In the genomic region with DNA sequence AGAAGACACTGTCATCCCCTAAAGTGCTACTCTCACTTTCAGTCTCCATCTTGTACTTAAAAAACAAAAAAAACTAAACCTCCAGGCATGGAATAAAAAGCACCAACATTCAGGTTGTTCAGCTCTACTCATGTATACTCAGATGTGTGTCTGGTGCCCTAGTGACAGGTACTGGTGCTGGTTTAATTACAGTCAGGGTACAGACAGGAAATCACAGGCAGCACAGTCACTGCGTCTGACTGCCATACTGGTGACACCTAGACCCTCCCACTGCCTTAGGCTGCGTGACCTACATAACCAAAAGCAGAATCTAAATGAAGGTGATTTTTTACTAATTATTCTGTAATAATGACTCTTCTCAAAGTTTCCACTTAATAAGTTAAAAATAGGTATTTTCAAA, we compare ENCODE assay signal across 14 cellular contexts. TPM values are rescaled to one million over a fixed set of nuclear protein-coding genes. Genes with fewer than 3 reads are reported as not detected.
DNase-seq lines count a peak whose midpoint lies in the region; ATAC-seq and TF ChIP-seq lines count a peak whose summit lies in the region.
"Had no signal": no experiment of that assay in that cellular context is flagged by ENCODE, and none has a peak within 500 bp of the region (broad histone marks: within the 10 kb centered on the region; RNA-seq: fewer than 3 reads in every experiment).

A gene (minus strand): TSS at position 176 of the 400 bp plus-strand sequence. CDS start 127 bp downstream, at position 49.

- H3K9me3 Mint-ChIP-seq in endothelial cell (ENCODE audit: unreplicated experiment): no peaks in the 10 kb centered on the region
- H3K9me3 Mint-ChIP-seq in neural crest cell: peaks cover 5% of the 10 kb centered on the region
- H3K9me3 Mint-ChIP-seq in T-helper 2 cell treated with Interferon-gamma antibody and Interleukin-4, amounts not matched to agents 5 μg/mL and 100 μg/mL, for 36 hours: no peaks in the 10 kb centered on the region

- no peak; the same call in 1 of the 2 replicates for TF ChIP-seq CTCF in C4-2B (conservative IDR thresholded peaks at IDR 0.05)
- no peak for TF ChIP-seq CTCF in endothelial cell (IDR thresholded peaks at IDR 0.05; ENCODE audit: unreplicated experiment)
- TF ChIP-seq CTCF in neural crest cell (conservative IDR thresholded peaks at IDR 0.05): no peak

- H3K27ac Mint-ChIP-seq in endothelial cell (ENCODE audit: unreplicated experiment) (no peak within 1 kb of the TSS), neural crest cell (ENCODE audit: unreplicated experiment) (no peak within 1 kb of the TSS)
- H3K27ac Mint-ChIP-seq in T-helper 2 cell treated with Interferon-gamma antibody and Interleukin-4, amounts not matched to agents 5 μg/mL and 100 μg/mL, for 36 hours: no peak within 1 kb of the TSS
- H3K27ac Mint-ChIP-seq: CD8-positive, alpha-beta memory T cell; memory B cell had no signal

- DNase-seq in NCI-H146 treated with DMSO at 0.1 percent for 48 hours (lab: John Stamatoyannopoulos, UW; ENCODE audit: unreplicated experiment) (peak; percentile 35), endothelial cell (ENCODE audit: low spot score) (no peak), neural crest cell (ENCODE audit: low read depth, low spot score) (no peak), retina (no peak)
- no peak for DNase-seq in T-helper 2 cell treated with Interferon-gamma antibody and Interleukin-4, amounts not matched to agents 5 μg/mL and 100 μg/mL, for 36 hours (ENCODE audit: low spot score)
- DNase-seq: activated CD8-positive, alpha-beta memory T cell treated with anti-CD3 and anti-CD28 coated beads, Interleukin-2, amount 50 U/mL, for 48 hours; dermis blood vessel endothelial cell; Kasumi-1; stimulated activated CD4-positive, alpha-beta T cell treated with anti-CD3 and anti-CD28 coated beads, Interleukin-2, amount 100 ng/mL, for 48 hours had no signal

- peak within 1 kb of the TSS; percentile 64; the same call in 1 of the 2 replicates for H3K27ac ChIP-seq in C4-2B

- no peak for ATAC-seq in GM21447 (IDR thresholded peaks at IDR 0.05; ENCODE audit: unreplicated experiment)
- ATAC-seq in GM19328 (IDR thresholded peaks at IDR 0.05; ENCODE audit: unreplicated experiment): no peak

- H3K4me1 Mint-ChIP-seq in endothelial cell (ENCODE audit: unreplicated experiment) (peaks cover 4% of the 10 kb centered on the region), neural crest cell (peaks cover 5% of the 10 kb centered on the region)
- no peaks in the 10 kb centered on the region for H3K4me1 Mint-ChIP-seq in T-helper 2 cell treated with Interferon-gamma antibody and Interleukin-4, amounts not matched to agents 5 μg/mL and 100 μg/mL, for 36 hours (ENCODE audit: low read depth)
- H3K4me1 Mint-ChIP-seq: CD8-positive, alpha-beta memory T cell; memory B cell had no signal

- H3K27me3 Mint-ChIP-seq in endothelial cell (ENCODE audit: unreplicated experiment) (no peaks in the 10 kb centered on the region), neural crest cell (ENCODE audit: low read depth) (no peaks in the 10 kb centered on the region)
- H3K27me3 Mint-ChIP-seq in T-helper 2 cell treated with Interferon-gamma antibody and Interleukin-4, amounts not matched to agents 5 μg/mL and 100 μg/mL, for 36 hours (ENCODE audit: low read depth): no peaks in the 10 kb centered on the region
- H3K27me3 Mint-ChIP-seq: CD8-positive, alpha-beta memory T cell; memory B cell had no signal

- no peaks in the 10 kb centered on the region for H3K36me3 Mint-ChIP-seq in endothelial cell (ENCODE audit: low read depth, unreplicated experiment)
- peaks cover 9% of the 10 kb centered on the region for H3K36me3 Mint-ChIP-seq in neural crest cell (ENCODE audit: low read depth)
- H3K36me3 Mint-ChIP-seq in T-helper 2 cell treated with Interferon-gamma antibody and Interleukin-4, amounts not matched to agents 5 μg/mL and 100 μg/mL, for 36 hours (ENCODE audit: low read depth): no peaks in the 10 kb centered on the region
- H3K36me3 Mint-ChIP-seq: memory B cell had no signal

- H3K4me3 Mint-ChIP-seq in endothelial cell (ENCODE audit: unreplicated experiment): no peak within 1 kb of the TSS
- H3K4me3 Mint-ChIP-seq in neural crest cell: no peak within 1 kb of the TSS
- H3K4me3 Mint-ChIP-seq in T-helper 2 cell treated with Interferon-gamma antibody and Interleukin-4, amounts not matched to agents 5 μg/mL and 100 μg/mL, for 36 hours: no peak within 1 kb of the TSS
- H3K4me3 Mint-ChIP-seq: CD8-positive, alpha-beta memory T cell; memory B cell had no signal

RNA-seq across cellular contexts. Expression of the gene that starts here (rescaled TPM):
- total RNA-seq in endothelial cell (ENCODE audit: unreplicated experiment) (14.5 TPM), neural crest cell (38.4 and 40.3 TPM in 2 replicates)
